21 cellular contexts compared by ENCODE assay signal in the genomic region with DNA sequence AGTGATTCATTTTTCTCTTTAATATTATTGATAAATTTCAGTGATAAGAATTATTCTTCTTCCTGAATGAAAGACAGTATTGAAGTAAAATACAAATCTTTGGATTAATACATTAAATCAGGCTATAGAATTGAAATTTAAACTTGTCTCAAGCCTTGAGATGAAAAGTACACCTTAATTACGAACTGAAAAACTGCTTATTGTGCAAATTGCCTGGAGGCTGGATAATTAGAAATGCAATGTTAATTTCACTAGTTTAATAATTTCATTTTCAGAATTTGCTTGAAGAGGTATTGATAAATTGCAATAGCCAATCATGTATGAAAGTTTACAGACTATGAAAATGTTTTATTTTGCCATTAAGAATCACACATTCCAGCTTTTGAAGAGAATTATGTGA. TPM values are rescaled to one million over a fixed set of nuclear protein-coding genes. Genes with fewer than 3 reads are reported as not detected.
DNase-seq lines count a peak whose midpoint lies in the region; ATAC-seq, FAIRE-seq and TF ChIP-seq lines count a peak whose summit lies in the region.
"Had no signal": no experiment of that assay in that cellular context is flagged by ENCODE, and none has a peak within 500 bp of the region (broad histone marks: within the 10 kb centered on the region; RNA-seq: fewer than 3 reads in every experiment).

No MANE protein-coding gene starts in this region.

- H3K9me3 ChIP-seq in A549 (no peaks in the 10 kb centered on the region), IMR-90 (ENCODE audit: control insufficient read depth, insufficient read depth, low read length) (no peaks in the 10 kb centered on the region)
- H3K9me3 ChIP-seq: BLaER1 treated with 17β-estradiol and CSF1 and Interleukin-3, amounts not matched to agents 10 nM and 100 nM; Caco-2 had no signal

- H4K5ac ChIP-seq in IMR-90 (ENCODE audit: low read depth, low read length) = no peak overlapping the region

- no peak overlapping the region for H2BK120ac ChIP-seq in IMR-90 (ENCODE audit: low read depth, low read length)

- TF ChIP-seq RAD21 in A549 (conservative IDR thresholded peaks at IDR 0.05 in 1 of 2, IDR thresholded peaks at IDR 0.05 in 1 of 2) (no peak), IMR-90 (IDR thresholded peaks at IDR 0.05; ENCODE audit: low read length) (no peak)

- H2BK15ac ChIP-seq in IMR-90 (ENCODE audit: low read depth, low read length) = no peak overlapping the region

- BruUV-seq in IMR-90 (replicated peaks; lab: Mats Ljungman, UMichigan) = no TSS peak

- ATAC-seq in A549 (no peak), IMR-90 (ENCODE audit: low read depth) (no peak), HG03378 (IDR thresholded peaks at IDR 0.05; ENCODE audit: unreplicated experiment) (no peak)
- ATAC-seq: CD8-positive, alpha-beta T cell had no signal

- H3K4ac ChIP-seq in IMR-90 (ENCODE audit: low read depth, low read length) = no peak overlapping the region

- CTCF ChIA-PET in A549 (lab: Yijun Ruan, JAX) (no interaction called here), IMR-90 (lab: Yijun Ruan, JAX) (no interaction called here)

- H2BK5ac ChIP-seq in IMR-90 (ENCODE audit: low read depth, low read length, poor library complexity, severe bottlenecking) = no peak overlapping the region

- H3K56ac ChIP-seq in IMR-90 (ENCODE audit: extremely low read depth, insufficient read depth, low read length) = no peak overlapping the region

- H3K9ac ChIP-seq in IMR-90 (ENCODE audit: low read depth, low read length) = no peak overlapping the region
- H3K9ac ChIP-seq: BLaER1 treated with 17β-estradiol and CSF1 and Interleukin-3, amounts not matched to agents 10 nM and 100 nM had no signal

- FAIRE-seq in A549 (lab: Jason Lieb, UNC) (no peak), frontal cortex (lab: Jason Lieb, UNC) (peak; percentile 48)
- FAIRE-seq: A204.1, D721Med, G401.6, GM12891, GM19239 had no signal

- H4K8ac ChIP-seq in IMR-90 (ENCODE audit: low read depth in 2 of 2, low read length in 2 of 2) = no peak overlapping the region

- no peak for DNase-seq in A549 (ENCODE audit: low read depth in 1 of 2, low spot score in 1 of 2)
- no peak for DNase-seq in IMR-90
- no peak for DNase-seq in frontal cortex (ENCODE audit: low spot score in 2 of 2)
- DNase-seq in anterior cingulate cortex (lab: John Stamatoyannopoulos, UW) = no peak
- no peak for DNase-seq in NAMALWA (ENCODE audit: low spot score)
- DNase-seq: 8988T; AML-193; Caco-2; Calu3; CD4-positive, alpha-beta T cell; CD8-positive, alpha-beta T cell; DMS79 treated with DMSO at 0.1 percent for 48 hours; GF-D8 had no signal

- no peak overlapping the region for H2AK9ac ChIP-seq in IMR-90 (replicated peaks; ENCODE audit: low read depth, low read length, poor library complexity)

- no peak for TF ChIP-seq EP300 in A549 (IDR thresholded peaks at IDR 0.05)

- H4K20me1 ChIP-seq in IMR-90 (ENCODE audit: insufficient read depth, low read length) = no peaks in the 10 kb centered on the region
- H4K20me1 ChIP-seq: BLaER1 treated with 17β-estradiol and CSF1 and Interleukin-3, amounts not matched to agents 10 nM and 100 nM had no signal

- H3K27me3 ChIP-seq in IMR-90 (ENCODE audit: control insufficient read depth, insufficient read depth, low read length) = no peaks in the 10 kb centered on the region
- H3K27me3 ChIP-seq: BLaER1 treated with 17β-estradiol and CSF1 and Interleukin-3, amounts not matched to agents 10 nM and 100 nM had no signal

- in situ Hi-C loops in IMR-90 (cut with MboI; ENCODE audit: low sequenced_read_pairs) = loop anchor here (10.0 to 25.0 kb wide), 2 partner anchors 511 to 1261 kb away; no protein-coding TSS in a partner anchor

- TF ChIP-seq POLR2A in A549 (IDR thresholded peaks at IDR 0.05; ENCODE audit: low read length) (no peak), IMR-90 (IDR thresholded peaks at IDR 0.05; ENCODE audit: low read depth, low read length) (no peak)

- no peak overlapping the region for H4K91ac ChIP-seq in IMR-90 (ENCODE audit: insufficient read depth, low read depth, low read length)

- H3K4me1 ChIP-seq in A549 = no peaks in the 10 kb centered on the region
- H3K4me1 ChIP-seq in IMR-90 (ENCODE audit: control insufficient read depth, insufficient read depth, low read length) = no peaks in the 10 kb centered on the region
- H3K4me1 ChIP-seq: BLaER1 treated with 17β-estradiol and CSF1 and Interleukin-3, amounts not matched to agents 10 nM and 100 nM; Caco-2 had no signal

- H3K36me3 ChIP-seq in IMR-90 (ENCODE audit: control insufficient read depth, insufficient read depth, low read length) = no peaks in the 10 kb centered on the region
- H3K36me3 ChIP-seq: BLaER1 treated with 17β-estradiol and CSF1 and Interleukin-3, amounts not matched to agents 10 nM and 100 nM had no signal

- POLR2A ChIA-PET in A549 (lab: Yijun Ruan, JAX) = no interaction called here
- POLR2A ChIA-PET in IMR-90 (lab: Charles Lee; ENCODE audit: unreplicated experiment) = no interaction called here

- H3K27ac ChIP-seq in A549 (no peak overlapping the region), IMR-90 (ENCODE audit: insufficient read depth, low read length) (no peak overlapping the region)
- H3K27ac ChIP-seq: C4-2B had no signal

- no peak overlapping the region for H2AFZ ChIP-seq in IMR-90 (replicated peaks; ENCODE audit: low read length, poor library complexity)

- H2BK20ac ChIP-seq in IMR-90 (ENCODE audit: low read depth, low read length) = no peak overlapping the region

- intact Hi-C loops in IMR-90 (cut with micrococcal nuclease) = loop anchor here (5.0 to 10.0 kb wide), 3 partner anchors 351 to 1301 kb away; no protein-coding TSS in a partner anchor

- no peak for TF ChIP-seq CTCF in A549 (IDR thresholded peaks at IDR 0.05)
- TF ChIP-seq CTCF in IMR-90 (conservative IDR thresholded peaks at IDR 0.05; ENCODE audit: low read depth, low read length) = no peak

- H3K4me2 ChIP-seq in A549 (no peak overlapping the region), IMR-90 (ENCODE audit: low read depth, low read length) (no peak overlapping the region)
- H3K4me2 ChIP-seq: BLaER1 treated with 17β-estradiol and CSF1 and Interleukin-3, amounts not matched to agents 10 nM and 100 nM had no signal

- no peak overlapping the region for H3K23ac ChIP-seq in IMR-90 (ENCODE audit: low read depth, low read length)

- no peak overlapping the region for H3K4me3 ChIP-seq in A549
- no peak overlapping the region for H3K4me3 ChIP-seq in IMR-90 (ENCODE audit: insufficient read depth, low read depth, low read length)
- H3K4me3 ChIP-seq: BLaER1 treated with 17β-estradiol and CSF1 and Interleukin-3, amounts not matched to agents 10 nM and 100 nM had no signal

- no peak overlapping the region for H3K14ac ChIP-seq in IMR-90 (replicated peaks; ENCODE audit: low read depth, low read length)

- no peaks in the 10 kb centered on the region for H3K79me1 ChIP-seq in IMR-90 (ENCODE audit: low read depth in 1 of 2, low read length in 2 of 2)

- WGBS in A549 (ENCODE audit: missing lambda C conversion rate) = 4% methylated on average over 1 of the region's 1 CpG
- WGBS in IMR-90 (ENCODE audit: extremely low coverage in 2 of 2, insufficient read length in 1 of 2), 2 experiments = no CpG with 5 or more reads among the region's 1 CpG

- no peak overlapping the region for H2AK5ac ChIP-seq in IMR-90 (ENCODE audit: low read depth, low read length)

- dilution Hi-C loops in IMR-90 (cut with HindIII; ENCODE audit: low sequenced_read_pairs, unreplicated experiment) = no loop called here

- no peak overlapping the region for H3K18ac ChIP-seq in IMR-90 (ENCODE audit: low read depth, low read length)

- H3K9me1 ChIP-seq in IMR-90 (ENCODE audit: insufficient read depth, low read length) = no peaks in the 10 kb centered on the region

TF ChIP-seq in A549, 52 proteins besides CTCF, POLR2A, EP300 and RAD21:
- peak; percentile 66 for TF ChIP-seq MAFK (IDR thresholded peaks at IDR 0.05; ENCODE audit: partially characterized antibody)
- TF ChIP-seq KDM1A (IDR thresholded peaks at IDR 0.05; ENCODE audit: low read depth) = no peak
- no peak for TF ChIP-seq ZSCAN20 (CRISPR knock-in tag; IDR thresholded peaks at IDR 0.05)
- no peak for TF ChIP-seq PHF8 (IDR thresholded peaks at IDR 0.05; ENCODE audit: borderline replicate concordance, low read depth)

TF ChIP-seq in IMR-90, 13 proteins besides CTCF, POLR2A, EP300 and RAD21:
- TF ChIP-seq MAFK (IDR thresholded peaks at IDR 0.05; ENCODE audit: low read depth, low read length) (peak; percentile 75), NFE2L2 (IDR thresholded peaks at IDR 0.05; ENCODE audit: low read depth, low read length) (no peak), CHD1 (IDR thresholded peaks at IDR 0.05; ENCODE audit: low read depth, low read length) (no peak)

RNA-seq across cellular contexts. Expression of a gene that starts 11.0 kb away (rescaled TPM):
- 64.8 and 85.1 TPM in 2 replicates for polyA plus RNA-seq in A549 (2011; rRNA removed)
- 34.1 and 35.4 TPM in 2 replicates for polyA plus RNA-seq in A549 (2012; cell fraction: cytosol; rRNA removed)
- 17.6 and 25.1 TPM in 2 replicates for polyA plus RNA-seq in A549 (2012; cell fraction: nucleus; rRNA removed)
- 72.9 to 79.7 TPM (median 74.1 TPM) in 3 replicates for polyA plus RNA-seq in A549 (2017; fragmentation: RNase III; extraction: RNeasy Plus Mini Kit Qiagen cat#74134 plus additional on column Dnase treatment)
- 69.6 and 87.6 TPM in 2 replicates for polyA minus RNA-seq in A549 (2011; rRNA and poly(A)+ RNA removed)
- 97.8 and 100 TPM in 2 replicates for total RNA-seq in IMR-90 (2012; rRNA removed)
- 36.0 and 37.4 TPM in 2 replicates for polyA plus RNA-seq in IMR-90 (2012; rRNA removed)
- polyA plus RNA-seq in IMR-90 (2012; cell fraction: cytosol; rRNA removed) = 22.5 and 31.2 TPM in 2 replicates
- polyA plus RNA-seq in IMR-90 (2012; cell fraction: nucleus; rRNA removed; ENCODE audit: low replicate concordance) = 24.1 and 64.0 TPM in 2 replicates
- total RNA-seq in frontal cortex = 118 TPM
